1 cellular context compared by ENCODE assay signal in genomic region chr1:236494586-236495207, GRCh38.
TF ChIP-seq lines count a peak whose summit lies in the region.

No MANE protein-coding gene starts in this region.

TF ChIP-seq in IMR-90, 13 proteins besides CTCF, POLR2A, EP300 and RAD21:
- TF ChIP-seq CEBPB (IDR thresholded peaks at IDR 0.05; ENCODE audit: low read depth, low read length) (peak; percentile 82), USF2 (IDR thresholded peaks at IDR 0.05; ENCODE audit: low read depth, low read length) (no peak)
